Comparison of ENCODE assay signal across 8 cellular contexts in the genomic region with DNA sequence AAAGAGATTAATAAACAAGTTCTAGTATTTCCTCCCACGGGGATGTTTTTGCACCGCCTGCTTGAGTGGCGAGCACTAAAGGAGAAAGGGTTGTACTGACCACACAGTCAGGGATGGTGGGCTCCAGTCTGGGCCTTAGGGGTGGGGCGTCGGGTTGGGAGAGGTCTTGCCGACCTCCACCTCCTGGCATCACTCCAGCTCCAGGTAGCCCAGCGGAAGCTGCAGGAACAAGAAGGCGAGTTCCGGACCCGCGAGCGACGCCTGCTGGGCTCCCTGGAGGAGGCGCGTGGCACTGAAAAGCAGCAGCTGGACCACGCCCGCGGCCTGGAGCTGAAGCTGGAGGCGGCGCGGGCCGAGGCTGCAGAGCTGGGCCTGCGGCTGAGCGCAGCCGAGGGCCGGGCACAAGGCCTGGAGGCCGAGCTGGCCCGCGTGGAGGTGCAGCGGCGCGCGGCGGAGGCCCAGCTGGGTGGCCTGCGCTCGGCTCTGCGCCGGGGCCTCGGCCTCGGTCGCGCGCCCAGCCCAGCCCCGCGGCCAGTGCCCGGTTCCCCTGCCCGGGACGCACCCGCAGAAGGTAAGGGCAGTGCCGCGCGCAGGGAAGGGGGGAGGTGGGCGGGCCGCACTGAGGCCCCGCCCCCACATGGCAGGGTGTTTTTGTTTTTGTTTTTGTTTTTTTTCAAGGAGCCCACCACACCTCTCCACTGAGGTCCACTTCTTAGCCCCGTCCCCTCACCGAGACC. TPM values are rescaled to one million over a fixed set of nuclear protein-coding genes. Genes with fewer than 3 reads are reported as not detected.
DNase-seq lines count a peak whose midpoint lies in the region; ATAC-seq, FAIRE-seq and TF ChIP-seq lines count a peak whose summit lies in the region.

No MANE protein-coding gene starts in this region.

- H3K27ac ChIP-seq in foreskin keratinocyte (no peak overlapping the region), neuronal stem cell (replicated peaks; ENCODE audit: low read length) (peak overlapping the region; percentile 56), subcutaneous abdominal adipose tissue (ENCODE audit: low read depth, low read length) (no peak overlapping the region)

- H3K14ac ChIP-seq in neuronal stem cell (ENCODE audit: low read length) = peak overlapping the region; percentile 15

- H3K27me3 ChIP-seq in foreskin keratinocyte (no peaks in the 10 kb centered on the region), neuronal stem cell (ENCODE audit: control insufficient read depth in 3 of 3, insufficient read depth in 3 of 3, low read depth in 1 of 3, low read length in 3 of 3) (no peaks in the 10 kb centered on the region), subcutaneous abdominal adipose tissue (ENCODE audit: control insufficient read depth in 5 of 5, insufficient read depth in 4 of 5, low read length in 5 of 5) (no peaks in the 10 kb centered on the region)

- H4K8ac ChIP-seq in neuronal stem cell (ENCODE audit: low read depth, low read length) = peak overlapping the region; percentile 78

- no peak overlapping the region for H4K91ac ChIP-seq in neuronal stem cell (ENCODE audit: low read depth, low read length, poor library complexity)

- H3K4me3 ChIP-seq in GM12875 (ENCODE audit: low read depth, low read length) (peak overlapping the region; percentile 31), neuronal stem cell (ENCODE audit: low read length in 2 of 2) (peak overlapping the region in 1 of 2 donors; percentile 72), subcutaneous abdominal adipose tissue (ENCODE audit: low read depth in 1 of 5, low read length in 5 of 5) (peak overlapping the region; percentile 31 to 64 (median 59))

- no peaks in the 10 kb centered on the region for H3K9me3 ChIP-seq in neuronal stem cell (replicated peaks in 1 of 2; ENCODE audit: control insufficient read depth in 2 of 2, insufficient read depth in 1 of 2, low read depth in 1 of 2, low read length in 2 of 2)
- H3K9me3 ChIP-seq in subcutaneous abdominal adipose tissue (ENCODE audit: control insufficient read depth in 5 of 5, low read length in 5 of 5) = no peaks in the 10 kb centered on the region

- no peak for FAIRE-seq in H54 (lab: Jason Lieb, UNC)

- peak; percentile 90 for DNase-seq in OCI-M1 (lab: John Stamatoyannopoulos, UW)
- peak; percentile 65 to 66 for DNase-seq in activated T-helper 1 cell treated with anti-CD3 and anti-CD28 coated beads, Interleukin-2, amount 50 U/mL, for 16 hours (ENCODE audit: low read depth in 1 of 2, low spot score in 1 of 2)
- DNase-seq in foreskin keratinocyte = peak in 1 of 2 donors; percentile 57
- DNase-seq in neuronal stem cell (ENCODE audit: low spot score) = peak; percentile 75
- DNase-seq in H54 (ENCODE audit: insufficient read length, low spot score) = no peak

- peak overlapping the region; percentile 2 for H2AK5ac ChIP-seq in neuronal stem cell (ENCODE audit: low read depth, low read length)

- ATAC-seq in HG03342 (IDR thresholded peaks at IDR 0.05; ENCODE audit: unreplicated experiment) = peak; percentile 80
- ATAC-seq in foreskin keratinocyte = peak; percentile 89

- H3K79me1 ChIP-seq in neuronal stem cell (ENCODE audit: low read depth, low read length) = peaks cover 2% of the 10 kb centered on the region

- no peak for TF ChIP-seq POLR2A in H54 (IDR thresholded peaks at IDR 0.05; ENCODE audit: low read depth, low read length)

- H3K23ac ChIP-seq in neuronal stem cell (ENCODE audit: low read depth, low read length, poor library complexity) = peak overlapping the region; percentile 89

- H2AFZ ChIP-seq in neuronal stem cell (ENCODE audit: low read length) = no peak overlapping the region

- no CpG with 5 or more reads among the region's 57 CpGs for WGBS in neuronal stem cell (ENCODE audit: extremely low coverage in 2 of 2, insufficient read length in 2 of 2, insufficient replicate concordance in 1 of 2), 2 donors

- H3K4me2 ChIP-seq in neuronal stem cell (ENCODE audit: insufficient read depth, low read length, poor library complexity, severe bottlenecking) = peak overlapping the region; percentile 52

- H2BK5ac ChIP-seq in neuronal stem cell (ENCODE audit: low read length) = peak overlapping the region; percentile 58

- no peak overlapping the region for H2BK120ac ChIP-seq in neuronal stem cell (ENCODE audit: low read depth, low read length)

- H3K4ac ChIP-seq in neuronal stem cell (ENCODE audit: low read length) = no peak overlapping the region

- H3K18ac ChIP-seq in neuronal stem cell (ENCODE audit: low read length) = peak overlapping the region; percentile 80

- H3K36me3 ChIP-seq in neuronal stem cell (replicated peaks in 1 of 2; ENCODE audit: control insufficient read depth in 2 of 2, insufficient read depth in 2 of 2, low read length in 2 of 2) (peaks cover 19 to 49% of the 10 kb centered on the region in 2 donors), subcutaneous abdominal adipose tissue (ENCODE audit: control insufficient read depth in 5 of 5, insufficient read depth in 5 of 5, low read length in 5 of 5) (peaks cover 0 to 19% (median 7%) of the 10 kb centered on the region in 5 donors)

- H3K4me1 ChIP-seq in foreskin keratinocyte (peaks cover 4% of the 10 kb centered on the region), neuronal stem cell (ENCODE audit: control insufficient read depth in 2 of 2, insufficient read depth in 1 of 2, low read depth in 1 of 2, low read length in 2 of 2) (peaks cover 1 to 7% of the 10 kb centered on the region in 2 donors), subcutaneous abdominal adipose tissue (ENCODE audit: control insufficient read depth in 5 of 5, insufficient read depth in 5 of 5, low read length in 5 of 5) (peaks cover 0 to 33% (median 21%) of the 10 kb centered on the region in 5 donors)

- H2BK15ac ChIP-seq in neuronal stem cell (ENCODE audit: low read length) = no peak overlapping the region

- H3K9ac ChIP-seq in neuronal stem cell (ENCODE audit: low read depth, low read length, poor library complexity) (peak overlapping the region; percentile 75), subcutaneous abdominal adipose tissue (ENCODE audit: low read length in 5 of 5) (peak overlapping the region in 4 of 5 donors; percentile 32 to 68 (median 50))

- peak overlapping the region; percentile 17 for H2BK12ac ChIP-seq in neuronal stem cell (ENCODE audit: low read length)

- peak; percentile 93 for TF ChIP-seq CTCF in GM12875 (IDR thresholded peaks at IDR 0.05; ENCODE audit: borderline replicate concordance, insufficient read depth, low read depth, low read length)
- TF ChIP-seq CTCF in foreskin keratinocyte (conservative IDR thresholded peaks at IDR 0.05) = peak; percentile 85

RNA-seq across cellular contexts. Expression of gene MFAP2, which starts 19.7 kb away (rescaled TPM):
- total RNA-seq in foreskin keratinocyte = 53.4 and 83.1 TPM in 2 replicates
- 71.6 and 111 TPM in 2 replicates for polyA plus RNA-seq in foreskin keratinocyte
- 244 TPM for polyA plus RNA-seq in neuronal stem cell (2013, experiment 1 of 2)
- polyA plus RNA-seq in neuronal stem cell (2013, experiment 2 of 2) = 239 TPM

RNA-seq across cellular contexts. Expression of gene CROCC, which starts 39.0 kb away (rescaled TPM):
- total RNA-seq in foreskin keratinocyte = 17.1 and 17.2 TPM in 2 replicates
- polyA plus RNA-seq in foreskin keratinocyte = 8.1 and 8.8 TPM in 2 replicates
- 26.8 TPM for polyA plus RNA-seq in neuronal stem cell (2013, experiment 1 of 2)
- 24.4 TPM for polyA plus RNA-seq in neuronal stem cell (2013, experiment 2 of 2)

RNA-seq across cellular contexts. Expression of gene ATP13A2, which starts 51.0 kb away (rescaled TPM):
- 74.2 and 77.3 TPM in 2 replicates for total RNA-seq in foreskin keratinocyte
- polyA plus RNA-seq in foreskin keratinocyte = 53.8 and 55.9 TPM in 2 replicates
- polyA plus RNA-seq in neuronal stem cell (2013, experiment 1 of 2) = 32.6 TPM
- polyA plus RNA-seq in neuronal stem cell (2013, experiment 2 of 2) = 31.1 TPM
